8 cellular contexts compared by ENCODE assay signal in genomic region chr3:4656059-4656458, GRCh38.
DNase-seq lines count a peak whose midpoint lies in the region; ATAC-seq, FAIRE-seq and TF ChIP-seq lines count a peak whose summit lies in the region.

No MANE protein-coding gene starts in this region.

- no peaks in the 10 kb centered on the region; the same call in 2 of the 3 replicates for H3K36me3 Mint-ChIP-seq in GM23338 (ENCODE audit: low read depth)

- no peak overlapping the region for H3K4me3 Mint-ChIP-seq in GM23338

- no peaks in the 10 kb centered on the region for H4K20me1 ChIP-seq in GM23338 (replicated peaks; ENCODE audit: insufficient read depth)

- H3K4me1 ChIP-seq in GM23338 (ENCODE audit: insufficient read depth): no peaks in the 10 kb centered on the region
- no peaks in the 10 kb centered on the region for H3K4me1 ChIP-seq in colonic mucosa
- no peaks in the 10 kb centered on the region for H3K4me1 ChIP-seq in left lung

- no peaks in the 10 kb centered on the region for H3K9me3 Mint-ChIP-seq in GM23338

- H3K9ac ChIP-seq in colonic mucosa (ENCODE audit: low read depth in 2 of 2, low read length in 2 of 2): no peak overlapping the region

- H3K9me2 ChIP-seq in GM23338 (ENCODE audit: insufficient read depth): no peaks in the 10 kb centered on the region

- H3K79me2 ChIP-seq in GM23338 (replicated peaks; ENCODE audit: insufficient read depth): no peaks in the 10 kb centered on the region

- no peaks in the 10 kb centered on the region for H3K9me3 ChIP-seq in colonic mucosa
- no peaks in the 10 kb centered on the region for H3K9me3 ChIP-seq in left lung

- peaks cover 7% of the 10 kb centered on the region for H3K4me1 Mint-ChIP-seq in GM23338

- peaks cover 2% of the 10 kb centered on the region for H3K27me3 Mint-ChIP-seq in GM23338 (ENCODE audit: insufficient read depth, low read depth, poor library complexity)

- no peaks in the 10 kb centered on the region for H3F3A ChIP-seq in GM23338 (replicated peaks; ENCODE audit: low read depth)

- peak; percentile 99 for ATAC-seq in GM23338
- peak; percentile 97 for ATAC-seq in left lung
- ATAC-seq in HG03354 (IDR thresholded peaks at IDR 0.05; ENCODE audit: poor library complexity, severe bottlenecking, unreplicated experiment): no peak
- ATAC-seq in GM19455 (IDR thresholded peaks at IDR 0.05; ENCODE audit: unreplicated experiment): no peak

- H3K27me3 ChIP-seq in GM23338 (ENCODE audit: insufficient read depth): no peaks in the 10 kb centered on the region
- no peaks in the 10 kb centered on the region for H3K27me3 ChIP-seq in colonic mucosa
- H3K27me3 ChIP-seq in left lung: no peaks in the 10 kb centered on the region

- intact Hi-C loops in colonic mucosa (cut with DNase I) (loop anchor here (2.0 to 5.0 kb wide), 2 partner anchors 55 to 401 kb away; no protein-coding TSS in a partner anchor), left lung (cut with DNase I) (no loop called here)

- no peak overlapping the region for H3K27ac Mint-ChIP-seq in GM23338

- no peak overlapping the region for H3K4me3 ChIP-seq in GM23338
- no peak overlapping the region for H3K4me3 ChIP-seq in colonic mucosa
- no peak overlapping the region for H3K4me3 ChIP-seq in left lung

- H3K27ac ChIP-seq in 22Rv1 (no peak overlapping the region), GM23338 (ENCODE audit: low read depth) (no peak overlapping the region), colonic mucosa (no peak overlapping the region), left lung (no peak overlapping the region)

- no peak overlapping the region for H2AFZ ChIP-seq in GM23338

- FAIRE-seq in urothelium cell line (lab: Jason Lieb, UNC): peak; percentile 90

- TF ChIP-seq CTCF in 22Rv1 (IDR thresholded peaks at IDR 0.05): peak; percentile 84
- peak; percentile 86 to 96 for TF ChIP-seq CTCF in GM23338 (conservative IDR thresholded peaks at IDR 0.05; ENCODE audit: low read depth in 2 of 2)
- peak; percentile 62 for TF ChIP-seq CTCF in colonic mucosa (IDR thresholded peaks at IDR 0.05)
- peak; percentile 55 to 70 for TF ChIP-seq CTCF in left lung (IDR thresholded peaks at IDR 0.05)

- H3K36me3 ChIP-seq in GM23338 (ENCODE audit: insufficient read depth): no peaks in the 10 kb centered on the region
- H3K36me3 ChIP-seq in colonic mucosa: no peaks in the 10 kb centered on the region
- peaks cover 0 to 42% of the 10 kb centered on the region in 2 donors for H3K36me3 ChIP-seq in left lung

- H3K4me2 ChIP-seq in GM23338: no peak overlapping the region

- peak; percentile 91 for DNase-seq in GM23338 (ENCODE audit: low spot score)
- peak; percentile 37 for DNase-seq in NCI-H774 (lab: John Stamatoyannopoulos, UW)
- peak; percentile 43 for DNase-seq in colonic mucosa
- DNase-seq in left lung: peak in 1 of 2 donors; percentile 53
- DNase-seq in urothelium cell line (ENCODE audit: low spot score): peak; percentile 87

TF ChIP-seq in GM23338, 12 proteins besides CTCF, POLR2A, EP300 and RAD21 (continues in another document):
- TF ChIP-seq EZH2 (IDR thresholded peaks at IDR 0.05; ENCODE audit: low read depth, unreplicated experiment) (no peak), ZNF331 (CRISPR knock-in tag; IDR thresholded peaks at IDR 0.05; ENCODE audit: low read depth) (no peak), ETS1 (IDR thresholded peaks at IDR 0.05) (no peak), NANOG (IDR thresholded peaks at IDR 0.05; ENCODE audit: borderline replicate concordance) (no peak), CREB1 (CRISPR knock-in tag; IDR thresholded peaks at IDR 0.05; ENCODE audit: low read depth) (no peak), ZNF462 (CRISPR knock-in tag; IDR thresholded peaks at IDR 0.05) (no peak), STAT1 (IDR thresholded peaks at IDR 0.05; ENCODE audit: unreplicated experiment) (no peak)
- TF ChIP-seq, protein P1, sequence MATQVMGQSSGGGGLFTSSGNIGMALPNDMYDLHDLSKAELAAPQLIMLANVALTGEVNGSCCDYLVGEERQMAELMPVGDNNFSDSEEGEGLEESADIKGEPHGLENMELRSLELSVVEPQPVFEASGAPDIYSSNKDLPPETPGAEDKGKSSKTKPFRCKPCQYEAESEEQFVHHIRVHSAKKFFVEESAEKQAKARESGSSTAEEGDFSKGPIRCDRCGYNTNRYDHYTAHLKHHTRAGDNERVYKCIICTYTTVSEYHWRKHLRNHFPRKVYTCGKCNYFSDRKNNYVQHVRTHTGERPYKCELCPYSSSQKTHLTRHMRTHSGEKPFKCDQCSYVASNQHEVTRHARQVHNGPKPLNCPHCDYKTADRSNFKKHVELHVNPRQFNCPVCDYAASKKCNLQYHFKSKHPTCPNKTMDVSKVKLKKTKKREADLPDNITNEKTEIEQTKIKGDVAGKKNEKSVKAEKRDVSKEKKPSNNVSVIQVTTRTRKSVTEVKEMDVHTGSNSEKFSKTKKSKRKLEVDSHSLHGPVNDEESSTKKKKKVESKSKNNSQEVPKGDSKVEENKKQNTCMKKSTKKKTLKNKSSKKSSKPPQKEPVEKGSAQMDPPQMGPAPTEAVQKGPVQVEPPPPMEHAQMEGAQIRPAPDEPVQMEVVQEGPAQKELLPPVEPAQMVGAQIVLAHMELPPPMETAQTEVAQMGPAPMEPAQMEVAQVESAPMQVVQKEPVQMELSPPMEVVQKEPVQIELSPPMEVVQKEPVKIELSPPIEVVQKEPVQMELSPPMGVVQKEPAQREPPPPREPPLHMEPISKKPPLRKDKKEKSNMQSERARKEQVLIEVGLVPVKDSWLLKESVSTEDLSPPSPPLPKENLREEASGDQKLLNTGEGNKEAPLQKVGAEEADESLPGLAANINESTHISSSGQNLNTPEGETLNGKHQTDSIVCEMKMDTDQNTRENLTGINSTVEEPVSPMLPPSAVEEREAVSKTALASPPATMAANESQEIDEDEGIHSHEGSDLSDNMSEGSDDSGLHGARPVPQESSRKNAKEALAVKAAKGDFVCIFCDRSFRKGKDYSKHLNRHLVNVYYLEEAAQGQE (IDR thresholded peaks at IDR 0.05; ENCODE audit: unreplicated experiment): no peak

Comparison
In these comparisons a context has a peak if more than half of its experiments do, and no peak if none do; other contexts are left out.
1. ATAC-seq: peak in GM23338 (single experiment) and left lung (single experiment); none in HG03354 (single experiment) and GM19455 (single experiment).
2. Peak in every context shown above with its lines, with median percentiles within 50 percentile points of each other: CTCF ChIP-seq.